Comparison of ENCODE assay signal across 30 cellular contexts in genomic region chr16:74717367-74717766, GRCh38. TPM values are rescaled to one million over a fixed set of nuclear protein-coding genes. Genes with fewer than 3 reads are reported as not detected.
"Had no signal": no experiment of that assay in that cellular context is flagged by ENCODE, and none has a peak within 500 bp of the region (broad histone marks: within the 10 kb centered on the region; RNA-seq: fewer than 3 reads in every experiment).

No MANE protein-coding gene starts in this region.

- H3K27me3 ChIP-seq: body of pancreas, esophagus muscularis mucosa, heart left ventricle, left lung, right lobe of liver, upper lobe of right lung had no signal

- H3K4me1 Mint-ChIP-seq: activated B cell treated with CpG ODN at 0.5 μM for 24 hours; natural killer cell; stimulated activated naive CD8-positive, alpha-beta T cell treated with anti-CD3 and anti-CD28 coated beads, Interleukin-15, amount 100 ng/mL, for 72 hours had no signal

- H3K36me3 Mint-ChIP-seq: activated naive CD4-positive, alpha-beta T cell treated with anti-CD3 and anti-CD28 coated beads, Interleukin-2, amount 50 U/mL, for 72 hours; natural killer cell had no signal

- ATAC-seq: activated CD8-positive, alpha-beta T cell treated with anti-CD3 and anti-CD28 coated beads for 36 hours; activated naive CD4-positive, alpha-beta T cell treated with anti-CD3 and anti-CD28 coated beads, Interleukin-2, amount 50 U/mL, for 72 hours; activated T-cell treated with anti-CD3 and anti-CD28 coated beads, Interleukin-2, amount 50 U/mL, for 4 hours; body of pancreas; foreskin keratinocyte; heart left ventricle; left lung; lower lobe of right lung; natural killer cell; right lobe of liver; upper lobe of right lung had no signal

- H3K27me3 Mint-ChIP-seq: activated CD8-positive, alpha-beta T cell treated with anti-CD3 and anti-CD28 coated beads for 36 hours; stimulated activated naive CD8-positive, alpha-beta T cell treated with anti-CD3 and anti-CD28 coated beads, Interleukin-15, amount 100 ng/mL, for 72 hours had no signal

- H3K9me3 Mint-ChIP-seq: activated B cell treated with CpG ODN at 0.5 μM for 24 hours; activated CD8-positive, alpha-beta T cell treated with anti-CD3 and anti-CD28 coated beads for 36 hours; activated naive CD4-positive, alpha-beta T cell treated with anti-CD3 and anti-CD28 coated beads, Interleukin-2, amount 50 U/mL, for 72 hours; activated T-cell treated with anti-CD3 and anti-CD28 coated beads, Interleukin-2, amount 50 U/mL, for 4 hours; dendritic cell treated with granulocyte-macrophage colony-stimulating factor and Interleukin-4, amounts not matched to agents 40 ng/mL and 50 ng/mL, for 4 days; natural killer cell; stimulated activated naive CD8-positive, alpha-beta T cell treated with anti-CD3 and anti-CD28 coated beads, Interleukin-15, amount 100 ng/mL, for 72 hours had no signal

- H3K9me3 ChIP-seq: body of pancreas, esophagus muscularis mucosa, heart left ventricle, left lung, lower lobe of right lung, right lobe of liver, tibial artery, upper lobe of right lung had no signal

- DNase-seq: activated B cell treated with CpG ODN at 0.5 μM for 24 hours; activated CD4-positive, alpha-beta T cell treated with anti-CD3 and anti-CD28 coated beads, Interleukin-2, amount 50 U/mL, for 1 hour; activated CD8-positive, alpha-beta T cell treated with anti-CD3 and anti-CD28 coated beads for 36 hours; activated naive CD4-positive, alpha-beta T cell; activated T-cell treated with anti-CD3 and anti-CD28 coated beads, Interleukin-2, amount 50 U/mL, for 4 hours; aorta; body of pancreas; effector CD4-positive, alpha-beta T cell; foreskin keratinocyte; heart left ventricle; kidney glomerular epithelial cell; left lung; lower lobe of right lung; mesendoderm; natural killer cell; stimulated activated CD4-positive, alpha-beta T cell treated with anti-CD3 and anti-CD28 coated beads, Interleukin-12 subunit alpha, Interleukin-12 subunit beta, amount 100 ng/mL, for 4 hours; stimulated activated CD4-positive, alpha-beta T cell treated with anti-CD3 and anti-CD28 coated beads, Interleukin-4, amount 100 ng/mL, for 1 hour; stimulated activated naive CD8-positive, alpha-beta T cell treated with anti-CD3 and anti-CD28 coated beads, Interleukin-15, amount 100 ng/mL, for 72 hours; T-helper 2 cell; tibial artery; upper lobe of right lung had no signal

- H3K27ac ChIP-seq: body of pancreas, esophagus muscularis mucosa, foreskin keratinocyte, heart left ventricle, left lung, lower lobe of right lung, right lobe of liver, tibial artery, upper lobe of right lung had no signal

- H3K27ac Mint-ChIP-seq: activated B cell treated with CpG ODN at 0.5 μM for 24 hours; activated CD8-positive, alpha-beta T cell treated with anti-CD3 and anti-CD28 coated beads for 36 hours; dendritic cell treated with granulocyte-macrophage colony-stimulating factor and Interleukin-4, amounts not matched to agents 40 ng/mL and 50 ng/mL, for 4 days; natural killer cell had no signal

- H3K4me3 Mint-ChIP-seq: activated B cell treated with CpG ODN at 0.5 μM for 24 hours; activated CD8-positive, alpha-beta T cell treated with anti-CD3 and anti-CD28 coated beads for 36 hours; activated T-cell treated with anti-CD3 and anti-CD28 coated beads, Interleukin-2, amount 50 U/mL, for 4 hours; dendritic cell treated with granulocyte-macrophage colony-stimulating factor and Interleukin-4, amounts not matched to agents 40 ng/mL and 50 ng/mL, for 4 days; natural killer cell; stimulated activated naive CD8-positive, alpha-beta T cell treated with anti-CD3 and anti-CD28 coated beads, Interleukin-15, amount 100 ng/mL, for 72 hours had no signal

- H3K4me1 ChIP-seq: body of pancreas, esophagus muscularis mucosa, foreskin keratinocyte, heart left ventricle, left lung, lower lobe of right lung, right lobe of liver, tibial artery, upper lobe of right lung had no signal

- H3K36me3 ChIP-seq: esophagus muscularis mucosa, heart left ventricle, left lung, lower lobe of right lung, right lobe of liver, tibial artery, upper lobe of right lung had no signal

- H3K4me3 ChIP-seq: body of pancreas, esophagus muscularis mucosa, heart left ventricle, left lung, lower lobe of right lung, right lobe of liver, tibial artery, upper lobe of right lung had no signal

RNA-seq across cellular contexts. Expression of gene FA2H, which starts 57.3 kb away (rescaled TPM):
- total RNA-seq: activated CD8-positive, alpha-beta T cell treated with anti-CD3 and anti-CD28 coated beads for 36 hours; activated naive CD4-positive, alpha-beta T cell treated with anti-CD3 and anti-CD28 coated beads, Interleukin-2, amount 50 U/mL, for 72 hours; cardiac septum; chondrocyte; osteoblast; posterior vena cava; skeletal muscle tissue had no signal
